Comparison of ENCODE assay signal across 11 cellular contexts in the genomic region with DNA sequence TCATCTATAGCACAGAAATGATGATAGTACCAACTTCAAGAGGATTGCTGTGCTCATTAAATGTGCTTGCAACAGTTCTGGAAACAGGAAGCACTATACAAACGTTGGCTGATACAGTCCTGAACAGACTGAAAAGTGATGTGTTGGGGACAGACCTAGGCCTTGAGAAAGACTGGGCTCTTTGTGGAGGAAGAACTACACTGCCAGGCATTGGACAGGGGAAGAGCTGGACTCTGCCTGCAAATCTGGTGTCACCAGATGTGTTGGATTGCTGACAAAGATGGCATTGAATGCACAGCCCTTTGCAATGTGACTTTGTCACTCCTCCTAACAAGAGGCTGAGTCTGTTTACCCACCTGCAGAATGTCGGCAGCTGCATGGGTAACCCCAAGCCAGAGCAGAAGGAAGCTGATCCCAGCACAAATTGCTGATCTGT. TPM values are rescaled to one million over a fixed set of nuclear protein-coding genes. Genes with fewer than 3 reads are reported as not detected.
DNase-seq lines count a peak whose midpoint lies in the region; FAIRE-seq and TF ChIP-seq lines count a peak whose summit lies in the region.
"Had no signal": no experiment of that assay in that cellular context is flagged by ENCODE, and none has a peak within 500 bp of the region (broad histone marks: within the 10 kb centered on the region; RNA-seq: fewer than 3 reads in every experiment).

No MANE protein-coding gene starts in this region.

- H3K27me3 ChIP-seq in esophagus squamous epithelium, result peaks cover 0 to 6% (median 0%) of the 10 kb centered on the region in 4 donors
- no peaks in the 10 kb centered on the region for H3K27me3 ChIP-seq in endodermal cell (ENCODE audit: control insufficient read depth, insufficient read depth, low read length, poor library complexity, severe bottlenecking)
- H3K27me3 ChIP-seq: tibial nerve had no signal

- H3K9ac ChIP-seq in endodermal cell (ENCODE audit: extremely low read depth, low read length, poor library complexity, severe bottlenecking), result no peak overlapping the region

- TF ChIP-seq CTCF in esophagus squamous epithelium (IDR thresholded peaks at IDR 0.05), result no peak
- TF ChIP-seq CTCF in D721Med (IDR thresholded peaks at IDR 0.05; ENCODE audit: insufficient read depth, missing control alignments), result no peak
- no peak for TF ChIP-seq CTCF in endodermal cell (conservative IDR thresholded peaks at IDR 0.05)

- no peak overlapping the region for H3K27ac Mint-ChIP-seq in endodermal cell

- TF ChIP-seq POLR2A in esophagus squamous epithelium (IDR thresholded peaks at IDR 0.05), result no peak

- peaks cover 13% of the 10 kb centered on the region for H3K9me3 Mint-ChIP-seq in endodermal cell

- H3K4me3 Mint-ChIP-seq in endodermal cell, result no peak overlapping the region
- H3K4me3 Mint-ChIP-seq: brain had no signal

- WGBS in esophagus squamous epithelium, 2 donors, result 22% methylated on average over 2 of the region's 2 CpGs
- 77 to 85% methylated on average over 1 to 2 of the region's 2 CpGs for WGBS in endodermal cell (ENCODE audit: insufficient coverage in 1 of 2, insufficient read length in 1 of 2), 2 experiments

- peaks cover 2% of the 10 kb centered on the region for H3K36me3 Mint-ChIP-seq in endodermal cell (ENCODE audit: low read depth)
- H3K36me3 Mint-ChIP-seq: brain had no signal

- FAIRE-seq in D721Med (lab: Jason Lieb, UNC), result no peak
- FAIRE-seq: A204.1 had no signal

- intact Hi-C loops in esophagus squamous epithelium (cut with DNase I), result no loop called here

- H3K9me3 ChIP-seq in esophagus squamous epithelium (no peaks in the 10 kb centered on the region), endodermal cell (ENCODE audit: control insufficient read depth, low read length) (peaks cover 13% of the 10 kb centered on the region)
- H3K9me3 ChIP-seq: tibial nerve had no signal

- H3K36me3 ChIP-seq in esophagus squamous epithelium, result no peaks in the 10 kb centered on the region
- H3K36me3 ChIP-seq in endodermal cell (ENCODE audit: control insufficient read depth, insufficient read depth, low read length), result no peaks in the 10 kb centered on the region
- H3K36me3 ChIP-seq: tibial nerve had no signal

- DNase-seq in NCI-H1694 treated with DMSO at 0.1 percent for 48 hours (lab: John Stamatoyannopoulos, UW) (peak; percentile 46), NCI-H1694 (lab: John Stamatoyannopoulos, UW) (no peak), NOMO-1 (lab: John Stamatoyannopoulos, UW; ENCODE audit: unreplicated experiment in 2 of 2) (peak; percentile 72 to 87), esophagus squamous epithelium (lab: John Stamatoyannopoulos, UW) (no peak), D721Med (ENCODE audit: insufficient read length, low spot score) (no peak), endodermal cell (no peak)
- no peak for DNase-seq in activated CD8-positive, alpha-beta memory T cell treated with anti-CD3 and anti-CD28 coated beads, Interleukin-2, amount 50 U/mL, for 48 hours

- H3K27ac ChIP-seq in esophagus squamous epithelium, result peak overlapping the region; percentile 9 to 74 (median 54)
- peak overlapping the region in 17 of 21 experiments; percentile 1 to 81 (median 60) for H3K27ac ChIP-seq in skin epidermis
- no peak overlapping the region for H3K27ac ChIP-seq in endodermal cell (ENCODE audit: low read depth, low read length)

- H3K4me1 Mint-ChIP-seq in endodermal cell, result peaks cover 28% of the 10 kb centered on the region

- H3K4me1 ChIP-seq in esophagus squamous epithelium, result peaks cover 22 to 70% (median 32%) of the 10 kb centered on the region in 3 donors
- H3K4me1 ChIP-seq in endodermal cell (ENCODE audit: control insufficient read depth, insufficient read depth, low read length), result peaks cover 8% of the 10 kb centered on the region

- no peak overlapping the region for H3K4me3 ChIP-seq in esophagus squamous epithelium
- H3K4me3 ChIP-seq in skin epidermis, result no peak overlapping the region
- no peak overlapping the region for H3K4me3 ChIP-seq in endodermal cell (ENCODE audit: low read length)
- H3K4me3 ChIP-seq: tibial nerve had no signal

- H3K27me3 Mint-ChIP-seq in endodermal cell (ENCODE audit: insufficient read depth), result no peaks in the 10 kb centered on the region

RNA-seq across cellular contexts. Expression of gene ST6GALNAC2, which starts 12.4 kb away (rescaled TPM):
- total RNA-seq in esophagus squamous epithelium, result 10 to 100 TPM; 15.2 to 39.9 (median 29.5) TPM
- 10 to 100 TPM; 15.1 to 26.9 TPM for total RNA-seq in endodermal cell
- polyA plus RNA-seq in endodermal cell (2013, experiment 1 of 2), result 3.5 TPM
- polyA plus RNA-seq in endodermal cell (2013, experiment 2 of 2), result 3.6 TPM

RNA-seq across cellular contexts. Expression of gene ST6GALNAC1, which starts 45.5 kb away (rescaled TPM):
- total RNA-seq in esophagus squamous epithelium (10 to 100 TPM; 10.6 to 63.3 (median 32.7) TPM), endodermal cell (not detected)
- polyA plus RNA-seq in endodermal cell (2013, experiment 1 of 2), result 0.39 TPM
- not detected for polyA plus RNA-seq in endodermal cell (2013, experiment 2 of 2)

RNA-seq across cellular contexts. Expression of gene PRCD, which starts 58.2 kb away (rescaled TPM):
- 1 to 10 TPM in 2 of 4 donors, under 1 TPM in 1, not detected in 1; 0.73 to 2.5 (median 1.4) TPM for total RNA-seq in esophagus squamous epithelium
- total RNA-seq in endodermal cell, result 1 to 10 TPM; 3.2 to 4.8 TPM
- 0.50 TPM for polyA plus RNA-seq in endodermal cell (2013, experiment 1 of 2)
- polyA plus RNA-seq in endodermal cell (2013, experiment 2 of 2), result 2.2 TPM

Comparison
In these comparisons a context has a peak if more than half of its experiments do, and no peak if none do; other contexts are left out.
1. DNase-seq: peak in NCI-H1694 treated with DMSO at 0.1 percent for 48 hours (single experiment) and NOMO-1 (2 of 2); none in NCI-H1694 (single experiment), esophagus squamous epithelium (single experiment), D721Med (single experiment), activated CD8-positive, alpha-beta memory T cell treated with anti-CD3 and anti-CD28 coated beads, Interleukin-2, amount 50 U/mL, for 48 hours (single experiment) and endodermal cell (single experiment).
2. RNA of gene ST6GALNAC1, which starts 45.5 kb away (total RNA-seq): 10.6 to 63.3 TPM in esophagus squamous epithelium; not detected in endodermal cell; every median in the first group is over 4 times any median in the second.